35 cellular contexts compared by ENCODE assay signal in genomic region chrX:7077241-7077909, GRCh38.
"Had no signal": no experiment of that assay in that cellular context is flagged by ENCODE, and none has a peak within 500 bp of the region (broad histone marks: within the 10 kb centered on the region; RNA-seq: fewer than 3 reads in every experiment).

No MANE protein-coding gene starts in this region.

- H3K27me3 ChIP-seq: ascending aorta, breast epithelium, Peyer's patch, SJSA1 had no signal

- H3K4me3 Mint-ChIP-seq: activated CD4-positive, alpha-beta memory T cell treated with anti-CD3 and anti-CD28 coated beads, Interleukin-2, amount 10 ng/mL, durations not matched to agents 7 days and 5 days; activated CD8-positive, alpha-beta memory T cell treated with anti-CD3 and anti-CD28 coated beads, Interleukin-2, amount 10 ng/mL, durations not matched to agents 7 days and 5 days; activated naive CD4-positive, alpha-beta T cell treated with anti-CD3 and anti-CD28 coated beads, Interleukin-2, amount 50 U/mL, for 24 hours; activated naive CD8-positive, alpha-beta T cell treated with anti-CD3 and anti-CD28 coated beads, Interleukin-2, amount 10 ng/mL, durations not matched to agents 7 days and 5 days; activated T-cell treated with anti-CD3 and anti-CD28 coated beads, Interleukin-2, amount 50 U/mL, for 72 hours; activated T-helper 17 cell treated with anti-CD3 and anti-CD28 coated beads, Interleukin-2, amount 50 U/mL, for 72 hours had no signal

- DNase-seq: activated CD4-positive, alpha-beta memory T cell treated with anti-CD3 and anti-CD28 coated beads, Interleukin-2, amount 10 ng/mL, durations not matched to agents 7 days and 5 days; activated CD4-positive, alpha-beta T cell treated with anti-CD3 and anti-CD28 coated beads for 1 hour; activated CD4-positive, alpha-beta T cell treated with anti-CD3 and anti-CD28 coated beads for 48 hours; activated CD4-positive, CD25-positive, alpha-beta regulatory T cell; activated CD8-positive, alpha-beta memory T cell treated with anti-CD3 and anti-CD28 coated beads, Interleukin-2, amount 10 ng/mL, durations not matched to agents 7 days and 5 days; activated CD8-positive, alpha-beta memory T cell treated with anti-CD3 and anti-CD28 coated beads, Interleukin-2, amount 50 U/mL, for 48 hours; activated effector memory CD4-positive, alpha-beta T cell treated with anti-CD3 and anti-CD28 coated beads, Interleukin-2, amount 50 U/mL, for 16 hours; activated naive CD4-positive, alpha-beta T cell; activated naive CD8-positive, alpha-beta T cell treated with anti-CD3 and anti-CD28 coated beads, Interleukin-2, amount 10 ng/mL, durations not matched to agents 7 days and 5 days; activated T-cell treated with anti-CD3 and anti-CD28 coated beads, Interleukin-2, amount 50 U/mL, for 72 hours; amygdala; Kasumi-1; MM.1S; MV-4-11; NCI-H1092; NCI-H1436 treated with DMSO at 0.1 percent for 48 hours; NCI-H1694 treated with DMSO at 0.1 percent for 48 hours; NCI-H2029; NCI-H345; NCI-H524 treated with DMSO at 0.1 percent for 48 hours; NK-92 treated with Interleukin-12 subunit alpha and Interleukin-12 subunit beta, amount 100 ng/mL, for 24 hours; PC-3; Peyer's patch; RPMI8226; SHP77 treated with DMSO at 0.1 percent for 48 hours; SK-N-SH; T-cell; T-helper 2 cell; T-helper 9 cell; WERI-Rb-1 had no signal

- H3K9ac ChIP-seq: SK-N-SH had no signal

- H3K9me3 ChIP-seq: ascending aorta, breast epithelium, Peyer's patch, SJSA1, SK-N-SH had no signal

- H3K27ac ChIP-seq: ascending aorta, breast epithelium, Peyer's patch, SJSA1, WERI-Rb-1 had no signal

- H3K4me1 Mint-ChIP-seq: activated T-helper 17 cell treated with anti-CD3 and anti-CD28 coated beads, Interleukin-2, amount 50 U/mL, for 72 hours had no signal

- H3K4me2 ChIP-seq: SK-N-SH had no signal

- H3K4me3 ChIP-seq: ascending aorta, breast epithelium, Peyer's patch, SJSA1 had no signal

- H3K4me1 ChIP-seq: ascending aorta, breast epithelium, SJSA1 had no signal

- H3K36me3 ChIP-seq: breast epithelium, Peyer's patch, SJSA1 had no signal

- H3K9me2 ChIP-seq: SK-N-SH had no signal

- H3K9me3 Mint-ChIP-seq: activated CD4-positive, alpha-beta memory T cell treated with anti-CD3 and anti-CD28 coated beads, Interleukin-2, amount 10 ng/mL, durations not matched to agents 7 days and 5 days; activated naive CD4-positive, alpha-beta T cell treated with anti-CD3 and anti-CD28 coated beads, Interleukin-2, amount 50 U/mL, for 24 hours; activated naive CD8-positive, alpha-beta T cell treated with anti-CD3 and anti-CD28 coated beads, Interleukin-2, amount 10 ng/mL, durations not matched to agents 7 days and 5 days; activated T-cell treated with anti-CD3 and anti-CD28 coated beads, Interleukin-2, amount 50 U/mL, for 72 hours; activated T-helper 17 cell treated with anti-CD3 and anti-CD28 coated beads, Interleukin-2, amount 50 U/mL, for 72 hours; T-cell had no signal

- ATAC-seq: activated CD8-positive, alpha-beta memory T cell treated with anti-CD3 and anti-CD28 coated beads, Interleukin-2, amount 10 ng/mL, durations not matched to agents 7 days and 5 days; activated T-cell treated with anti-CD3 and anti-CD28 coated beads, Interleukin-2, amount 50 U/mL, for 72 hours; activated T-helper 17 cell treated with anti-CD3 and anti-CD28 coated beads, Interleukin-2, amount 50 U/mL, for 72 hours; PC-3; T-cell had no signal

- H3K27me3 Mint-ChIP-seq: activated CD4-positive, alpha-beta memory T cell treated with anti-CD3 and anti-CD28 coated beads, Interleukin-2, amount 10 ng/mL, durations not matched to agents 7 days and 5 days; activated CD8-positive, alpha-beta memory T cell treated with anti-CD3 and anti-CD28 coated beads, Interleukin-2, amount 10 ng/mL, durations not matched to agents 7 days and 5 days; activated naive CD4-positive, alpha-beta T cell treated with anti-CD3 and anti-CD28 coated beads, Interleukin-2, amount 50 U/mL, for 24 hours; activated naive CD8-positive, alpha-beta T cell treated with anti-CD3 and anti-CD28 coated beads, Interleukin-2, amount 10 ng/mL, durations not matched to agents 7 days and 5 days; activated T-helper 17 cell treated with anti-CD3 and anti-CD28 coated beads, Interleukin-2, amount 50 U/mL, for 72 hours; T-cell had no signal

- H3K27ac Mint-ChIP-seq: activated CD4-positive, alpha-beta memory T cell treated with anti-CD3 and anti-CD28 coated beads, Interleukin-2, amount 10 ng/mL, durations not matched to agents 7 days and 5 days; activated CD8-positive, alpha-beta memory T cell treated with anti-CD3 and anti-CD28 coated beads, Interleukin-2, amount 10 ng/mL, durations not matched to agents 7 days and 5 days; activated naive CD4-positive, alpha-beta T cell treated with anti-CD3 and anti-CD28 coated beads, Interleukin-2, amount 50 U/mL, for 24 hours; activated naive CD8-positive, alpha-beta T cell treated with anti-CD3 and anti-CD28 coated beads, Interleukin-2, amount 10 ng/mL, durations not matched to agents 7 days and 5 days; activated T-cell treated with anti-CD3 and anti-CD28 coated beads, Interleukin-2, amount 50 U/mL, for 72 hours; activated T-helper 17 cell treated with anti-CD3 and anti-CD28 coated beads, Interleukin-2, amount 50 U/mL, for 72 hours; T-cell had no signal
